Comparison of ENCODE assay signal across 25 cellular contexts in the genomic region with DNA sequence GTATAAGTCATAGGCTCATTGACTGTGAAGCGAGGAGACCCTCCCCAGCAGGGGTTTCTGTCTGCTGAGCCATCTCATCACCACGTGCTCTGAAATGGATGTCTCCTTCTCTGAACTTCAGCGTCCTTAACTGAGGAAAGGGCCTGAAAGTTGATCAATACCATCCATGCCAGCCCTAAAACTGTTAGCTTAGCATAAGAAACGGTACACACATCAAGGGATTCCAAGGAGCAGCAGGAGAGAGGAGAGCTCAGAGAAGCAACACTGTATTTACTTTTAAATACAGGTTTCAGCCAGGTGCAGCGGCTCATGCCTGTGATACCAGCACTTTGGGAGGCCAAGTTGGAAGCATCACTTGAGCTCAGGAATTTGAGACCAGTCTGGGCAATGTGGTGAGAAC.
"Had no signal": no experiment of that assay in that cellular context is flagged by ENCODE, and none has a peak within 500 bp of the region (broad histone marks: within the 10 kb centered on the region; RNA-seq: fewer than 3 reads in every experiment).

No MANE protein-coding gene starts in this region.

- H3K4me2 ChIP-seq: smooth muscle cell had no signal

- ATAC-seq: activated CD4-positive, alpha-beta T cell treated with anti-CD3 and anti-CD28 coated beads for 36 hours; activated naive CD4-positive, alpha-beta T cell treated with anti-CD3 and anti-CD28 coated beads, Interleukin-2, amount 50 U/mL, for 72 hours; heart right ventricle; left colon; lower lobe of right lung; stimulated activated naive B cell treated with anti-CD40 and anti-IgM and Interleukin-4, amounts not matched to agents 10 μg/mL and 1 μg/mL and 100 μg/mL, for 72 hours had no signal

- H3K27ac Mint-ChIP-seq: activated B cell treated with CpG ODN at 0.5 μM for 24 hours; activated CD4-positive, alpha-beta T cell treated with anti-CD3 and anti-CD28 coated beads for 36 hours; activated naive CD4-positive, alpha-beta T cell treated with anti-CD3 and anti-CD28 coated beads, Interleukin-2, amount 50 U/mL, for 72 hours; naive B cell; stimulated activated naive B cell treated with anti-CD40 and anti-IgM and Interleukin-4, amounts not matched to agents 10 μg/mL and 1 μg/mL and 100 μg/mL, for 72 hours; T-helper 1 cell treated with Interleukin-12 subunit alpha and Interleukin-12 subunit beta and Interleukin-4 antibody, amounts not matched to agents 30 μg/mL and 1 μg/mL, for 36 hours had no signal

- H3K4me3 Mint-ChIP-seq: activated B cell treated with CpG ODN at 0.5 μM for 24 hours; activated CD4-positive, alpha-beta T cell treated with anti-CD3 and anti-CD28 coated beads for 36 hours; brain; naive B cell; stimulated activated naive B cell treated with anti-CD40 and anti-IgM and Interleukin-4, amounts not matched to agents 10 μg/mL and 1 μg/mL and 100 μg/mL, for 72 hours; T-helper 1 cell treated with Interleukin-12 subunit alpha and Interleukin-12 subunit beta and Interleukin-4 antibody, amounts not matched to agents 30 μg/mL and 1 μg/mL, for 36 hours had no signal

- H3K27me3 ChIP-seq: heart right ventricle, sigmoid colon, testis, upper lobe of left lung had no signal

- DNase-seq: activated B cell treated with CpG ODN at 0.5 μM for 24 hours; activated CD4-positive, alpha-beta T cell treated with anti-CD3 and anti-CD28 coated beads for 36 hours; activated CD4-positive, alpha-beta T cell treated with anti-CD3 and anti-CD28 coated beads, Interleukin-2, amount 50 U/mL, for 4 hours; activated T-cell treated with anti-CD3 and anti-CD28 coated beads for 4 hours; aorta; dermis blood vessel endothelial cell; effector memory CD4-positive, alpha-beta T cell; heart right ventricle; left colon; lower lobe of right lung; mesendoderm; naive B cell; occipital lobe; sigmoid colon; stimulated activated CD4-positive, alpha-beta T cell treated with anti-CD3 and anti-CD28 coated beads, Interleukin-15, amount 100 ng/mL, for 24 hours; stimulated activated naive B cell treated with anti-CD40 and anti-IgM and Interleukin-4, amounts not matched to agents 10 μg/mL and 1 μg/mL and 100 μg/mL, for 72 hours; T1000; testis; upper lobe of left lung had no signal

- FAIRE-seq: endothelial cell of umbilical vein, keratinocyte had no signal

- H3K4me1 ChIP-seq: heart right ventricle, lower lobe of right lung, sigmoid colon, testis, upper lobe of left lung had no signal

- H3K36me3 ChIP-seq: heart right ventricle, lower lobe of right lung, sigmoid colon, upper lobe of left lung had no signal

- H3K27me3 Mint-ChIP-seq: activated CD4-positive, alpha-beta T cell treated with anti-CD3 and anti-CD28 coated beads for 36 hours had no signal

- H3K27ac ChIP-seq: heart right ventricle, lower lobe of right lung, sigmoid colon, testis, upper lobe of left lung had no signal

- H3K4me3 ChIP-seq: heart right ventricle, lower lobe of right lung, sigmoid colon, smooth muscle cell, testis, upper lobe of left lung had no signal

- H3K4me1 Mint-ChIP-seq: activated B cell treated with CpG ODN at 0.5 μM for 24 hours; activated CD4-positive, alpha-beta T cell treated with anti-CD3 and anti-CD28 coated beads for 36 hours; stimulated activated naive B cell treated with anti-CD40 and anti-IgM and Interleukin-4, amounts not matched to agents 10 μg/mL and 1 μg/mL and 100 μg/mL, for 72 hours had no signal

- H3K9me3 ChIP-seq: testis had no signal
